ENCODE assay signal across 11 cellular contexts in the genomic region with DNA sequence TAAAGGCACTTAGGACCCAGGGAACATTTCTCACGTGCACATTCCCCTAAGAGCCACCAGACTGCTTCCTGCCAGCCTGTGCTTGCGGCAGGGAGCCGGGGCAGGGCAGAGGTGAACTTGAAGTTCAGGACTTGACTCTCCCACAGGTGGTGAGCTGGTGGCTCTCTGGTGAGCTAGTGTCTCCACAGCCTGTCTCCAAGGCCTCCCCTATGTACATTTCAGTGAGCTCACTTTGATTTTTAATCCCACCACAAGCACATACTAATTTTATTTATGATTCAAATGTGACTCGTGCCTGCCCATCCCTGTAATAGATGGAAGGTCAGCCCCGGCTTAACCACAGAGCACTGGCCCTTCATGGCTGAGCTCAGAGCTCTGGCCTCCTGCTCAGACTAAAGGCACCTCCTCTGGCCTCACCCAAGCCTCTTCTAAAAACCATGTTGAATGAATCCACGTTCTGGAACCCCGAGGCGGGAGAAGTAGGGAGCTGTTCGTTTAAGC. TPM values are rescaled to one million over a fixed set of nuclear protein-coding genes. Genes with fewer than 3 reads are reported as not detected.
DNase-seq lines count a peak whose midpoint lies in the region; ATAC-seq lines count a peak whose summit lies in the region.
"Had no signal": no experiment of that assay in that cellular context is flagged by ENCODE, and none has a peak within 500 bp of the region (broad histone marks: within the 10 kb centered on the region; RNA-seq: fewer than 3 reads in every experiment).

No MANE protein-coding gene starts in this region.

- peaks cover 54% of the 10 kb centered on the region for H3K36me3 ChIP-seq in CD4-positive, CD25-positive, alpha-beta regulatory T cell (ENCODE audit: control insufficient read depth, insufficient read depth, low read length)

- DNase-seq in CD4-positive, CD25-positive, alpha-beta regulatory T cell, result no peak
- DNase-seq in NAMALWA (ENCODE audit: low spot score) (peak; percentile 13), posterior vena cava (ENCODE audit: low spot score) (peak; percentile 63), NCI-H748 treated with DMSO at 0.1 percent for 48 hours (lab: John Stamatoyannopoulos, UW) (no peak), SHP77 treated with DMSO at 0.1 percent for 48 hours (lab: John Stamatoyannopoulos, UW) (no peak)
- DNase-seq: amygdala, H7, SK-N-SH had no signal

- peak overlapping the region; percentile 44 to 92 (median 88) for H3K27ac Mint-ChIP-seq in CD4-positive, CD25-positive, alpha-beta regulatory T cell

- intact Hi-C loops in posterior vena cava (cut with DNase I), result no loop called here

- H3K4me3 Mint-ChIP-seq in CD4-positive, CD25-positive, alpha-beta regulatory T cell, result peak overlapping the region in 3 of 4 donors; percentile 2 to 60 (median 46)

- H3K27me3 ChIP-seq in CD4-positive, CD25-positive, alpha-beta regulatory T cell (ENCODE audit: control insufficient read depth, insufficient read depth, low read length), result no peaks in the 10 kb centered on the region

- peaks cover 19% of the 10 kb centered on the region for H3K36me3 Mint-ChIP-seq in CD4-positive, CD25-positive, alpha-beta regulatory T cell

- H3K27me3 Mint-ChIP-seq in CD4-positive, CD25-positive, alpha-beta regulatory T cell, result no peaks in the 10 kb centered on the region

- H3K4me1 ChIP-seq in CD4-positive, CD25-positive, alpha-beta regulatory T cell (ENCODE audit: control insufficient read depth, insufficient read depth, low read length, poor library complexity, severe bottlenecking), result peaks cover 51% of the 10 kb centered on the region

- peak overlapping the region; percentile 34 for H3K27ac ChIP-seq in CD4-positive, CD25-positive, alpha-beta regulatory T cell (ENCODE audit: insufficient read depth, low read length, poor library complexity, severe bottlenecking)

- no peak for ATAC-seq in CD4-positive, CD25-positive, alpha-beta regulatory T cell (ENCODE audit: low read depth in 2 of 2)
- ATAC-seq in esophagus mucosa (peak; percentile 57), HG03139 (IDR thresholded peaks at IDR 0.05; ENCODE audit: unreplicated experiment) (no peak), GM19397 (IDR thresholded peaks at IDR 0.05; ENCODE audit: unreplicated experiment) (no peak)

- H3K9me3 ChIP-seq in CD4-positive, CD25-positive, alpha-beta regulatory T cell (ENCODE audit: control insufficient read depth in 2 of 2, low read length in 2 of 2), result no peaks in the 10 kb centered on the region
- H3K9me3 ChIP-seq: SK-N-SH had no signal

- no peaks in the 10 kb centered on the region for H3K9me3 Mint-ChIP-seq in CD4-positive, CD25-positive, alpha-beta regulatory T cell

- H3K4me1 Mint-ChIP-seq in CD4-positive, CD25-positive, alpha-beta regulatory T cell, result peaks cover 9 to 88% (median 58%) of the 10 kb centered on the region in 4 donors

- H3K4me3 ChIP-seq in CD4-positive, CD25-positive, alpha-beta regulatory T cell (ENCODE audit: low read depth, low read length), result no peak overlapping the region

RNA-seq across cellular contexts. Expression of gene SNN, which starts 9.2 kb away (rescaled TPM):
- 27.5 TPM for total RNA-seq in CD4-positive, CD25-positive, alpha-beta regulatory T cell
- polyA plus RNA-seq in CD4-positive, CD25-positive, alpha-beta regulatory T cell, result 10 to 100 TPM; 14.5 to 31.2 (median 23.8) TPM
- 19.1 TPM for total RNA-seq in esophagus mucosa
- 10 to 100 TPM; 17.9 to 19.7 TPM for total RNA-seq in posterior vena cava

Comparison
In these comparisons a context has a peak if more than half of its experiments do, and no peak if none do; other contexts are left out.
1. DNase-seq: peak in NAMALWA (single experiment) and posterior vena cava (single experiment); none in CD4-positive, CD25-positive, alpha-beta regulatory T cell (0 of 3), NCI-H748 treated with DMSO at 0.1 percent for 48 hours (single experiment) and SHP77 treated with DMSO at 0.1 percent for 48 hours (single experiment).